In the genomic region with DNA sequence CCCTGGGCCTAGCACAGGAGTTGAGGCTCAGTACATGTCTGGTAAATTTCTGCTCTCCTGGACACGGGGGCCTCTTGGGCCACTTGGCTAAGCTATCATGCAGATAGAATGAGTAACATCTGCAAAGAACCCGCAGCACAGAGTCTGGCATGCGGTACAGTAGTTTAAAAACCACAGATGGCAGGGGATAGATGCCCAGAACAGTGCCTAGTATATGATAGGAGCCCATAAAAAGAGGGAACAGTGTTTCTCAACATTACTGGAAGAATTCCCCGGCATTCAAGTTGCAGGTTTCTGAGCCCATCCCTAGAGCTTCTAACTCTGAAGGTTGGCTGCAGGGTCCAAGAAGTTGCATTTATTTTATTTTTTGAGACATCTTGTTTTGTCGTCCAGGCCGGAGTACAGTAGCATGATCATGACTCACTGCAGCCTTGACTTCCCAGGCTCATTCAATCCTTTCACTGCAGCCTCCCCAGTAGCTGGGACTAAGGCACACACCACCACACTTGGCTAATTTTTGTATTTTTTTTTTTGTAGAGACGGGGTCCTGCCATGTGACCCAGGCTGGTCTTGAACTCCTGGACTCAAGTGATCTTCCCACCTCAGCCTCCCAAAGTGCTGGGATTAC, we compare ENCODE assay signal across 1 cellular context.
TF ChIP-seq lines count a peak whose summit lies in the region.

No MANE protein-coding gene starts in this region.

TF ChIP-seq in GM23338, 12 proteins besides CTCF, POLR2A, EP300 and RAD21:
- TF ChIP-seq, protein P1, sequence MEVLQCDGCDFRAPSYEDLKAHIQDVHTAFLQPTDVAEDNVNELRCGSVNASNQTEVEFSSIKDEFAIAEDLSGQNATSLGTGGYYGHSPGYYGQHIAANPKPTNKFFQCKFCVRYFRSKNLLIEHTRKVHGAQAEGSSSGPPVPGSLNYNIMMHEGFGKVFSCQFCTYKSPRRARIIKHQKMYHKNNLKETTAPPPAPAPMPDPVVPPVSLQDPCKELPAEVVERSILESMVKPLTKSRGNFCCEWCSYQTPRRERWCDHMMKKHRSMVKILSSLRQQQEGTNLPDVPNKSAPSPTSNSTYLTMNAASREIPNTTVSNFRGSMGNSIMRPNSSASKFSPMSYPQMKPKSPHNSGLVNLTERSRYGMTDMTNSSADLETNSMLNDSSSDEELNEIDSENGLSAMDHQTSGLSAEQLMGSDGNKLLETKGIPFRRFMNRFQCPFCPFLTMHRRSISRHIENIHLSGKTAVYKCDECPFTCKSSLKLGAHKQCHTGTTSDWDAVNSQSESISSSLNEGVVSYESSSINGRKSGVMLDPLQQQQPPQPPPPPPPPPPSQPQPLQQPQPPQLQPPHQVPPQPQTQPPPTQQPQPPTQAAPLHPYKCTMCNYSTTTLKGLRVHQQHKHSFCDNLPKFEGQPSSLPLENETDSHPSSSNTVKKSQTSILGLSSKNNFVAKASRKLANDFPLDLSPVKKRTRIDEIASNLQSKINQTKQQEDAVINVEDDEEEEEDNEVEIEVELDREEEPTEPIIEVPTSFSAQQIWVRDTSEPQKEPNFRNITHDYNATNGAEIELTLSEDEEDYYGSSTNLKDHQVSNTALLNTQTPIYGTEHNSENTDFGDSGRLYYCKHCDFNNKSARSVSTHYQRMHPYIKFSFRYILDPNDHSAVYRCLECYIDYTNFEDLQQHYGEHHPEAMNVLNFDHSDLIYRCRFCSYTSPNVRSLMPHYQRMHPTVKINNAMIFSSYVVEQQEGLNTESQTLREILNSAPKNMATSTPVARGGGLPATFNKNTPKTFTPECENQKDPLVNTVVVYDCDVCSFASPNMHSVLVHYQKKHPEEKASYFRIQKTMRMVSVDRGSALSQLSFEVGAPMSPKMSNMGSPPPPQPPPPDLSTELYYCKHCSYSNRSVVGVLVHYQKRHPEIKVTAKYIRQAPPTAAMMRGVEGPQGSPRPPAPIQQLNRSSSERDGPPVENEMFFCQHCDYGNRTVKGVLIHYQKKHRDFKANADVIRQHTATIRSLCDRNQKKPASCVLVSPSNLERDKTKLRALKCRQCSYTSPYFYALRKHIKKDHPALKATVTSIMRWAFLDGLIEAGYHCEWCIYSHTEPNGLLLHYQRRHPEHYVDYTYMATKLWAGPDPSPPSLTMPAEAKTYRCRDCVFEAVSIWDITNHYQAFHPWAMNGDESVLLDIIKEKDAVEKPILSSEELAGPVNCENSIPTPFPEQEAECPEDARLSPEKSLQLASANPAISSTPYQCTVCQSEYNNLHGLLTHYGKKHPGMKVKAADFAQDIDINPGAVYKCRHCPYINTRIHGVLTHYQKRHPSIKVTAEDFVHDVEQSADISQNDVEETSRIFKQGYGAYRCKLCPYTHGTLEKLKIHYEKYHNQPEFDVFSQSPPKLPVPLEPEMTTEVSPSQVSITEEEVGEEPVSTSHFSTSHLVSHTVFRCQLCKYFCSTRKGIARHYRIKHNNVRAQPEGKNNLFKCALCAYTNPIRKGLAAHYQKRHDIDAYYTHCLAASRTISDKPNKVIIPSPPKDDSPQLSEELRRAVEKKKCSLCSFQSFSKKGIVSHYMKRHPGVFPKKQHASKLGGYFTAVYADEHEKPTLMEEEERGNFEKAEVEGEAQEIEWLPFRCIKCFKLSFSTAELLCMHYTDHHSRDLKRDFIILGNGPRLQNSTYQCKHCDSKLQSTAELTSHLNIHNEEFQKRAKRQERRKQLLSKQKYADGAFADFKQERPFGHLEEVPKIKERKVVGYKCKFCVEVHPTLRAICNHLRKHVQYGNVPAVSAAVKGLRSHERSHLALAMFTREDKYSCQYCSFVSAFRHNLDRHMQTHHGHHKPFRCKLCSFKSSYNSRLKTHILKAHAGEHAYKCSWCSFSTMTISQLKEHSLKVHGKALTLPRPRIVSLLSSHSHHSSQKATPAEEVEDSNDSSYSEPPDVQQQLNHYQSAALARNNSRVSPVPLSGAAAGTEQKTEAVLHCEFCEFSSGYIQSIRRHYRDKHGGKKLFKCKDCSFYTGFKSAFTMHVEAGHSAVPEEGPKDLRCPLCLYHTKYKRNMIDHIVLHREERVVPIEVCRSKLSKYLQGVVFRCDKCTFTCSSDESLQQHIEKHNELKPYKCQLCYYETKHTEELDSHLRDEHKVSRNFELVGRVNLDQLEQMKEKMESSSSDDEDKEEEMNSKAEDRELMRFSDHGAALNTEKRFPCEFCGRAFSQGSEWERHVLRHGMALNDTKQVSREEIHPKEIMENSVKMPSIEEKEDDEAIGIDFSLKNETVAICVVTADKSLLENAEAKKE (CRISPR knock-in tag; IDR thresholded peaks at IDR 0.05) = no peak
- TF ChIP-seq JUNB (IDR thresholded peaks at IDR 0.05; ENCODE audit: unreplicated experiment) = no peak
- TF ChIP-seq NANOG (IDR thresholded peaks at IDR 0.05; ENCODE audit: borderline replicate concordance) = no peak
- no peak for TF ChIP-seq STAT1 (IDR thresholded peaks at IDR 0.05; ENCODE audit: unreplicated experiment)
- TF ChIP-seq EZH2phosphoT487 (IDR thresholded peaks at IDR 0.05; ENCODE audit: unreplicated experiment) = no peak
- TF ChIP-seq ZNF114 (CRISPR knock-in tag; IDR thresholded peaks at IDR 0.05) = no peak
- TF ChIP-seq, protein P2, sequence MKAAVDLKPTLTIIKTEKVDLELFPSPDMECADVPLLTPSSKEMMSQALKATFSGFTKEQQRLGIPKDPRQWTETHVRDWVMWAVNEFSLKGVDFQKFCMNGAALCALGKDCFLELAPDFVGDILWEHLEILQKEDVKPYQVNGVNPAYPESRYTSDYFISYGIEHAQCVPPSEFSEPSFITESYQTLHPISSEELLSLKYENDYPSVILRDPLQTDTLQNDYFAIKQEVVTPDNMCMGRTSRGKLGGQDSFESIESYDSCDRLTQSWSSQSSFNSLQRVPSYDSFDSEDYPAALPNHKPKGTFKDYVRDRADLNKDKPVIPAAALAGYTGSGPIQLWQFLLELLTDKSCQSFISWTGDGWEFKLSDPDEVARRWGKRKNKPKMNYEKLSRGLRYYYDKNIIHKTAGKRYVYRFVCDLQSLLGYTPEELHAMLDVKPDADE (IDR thresholded peaks at IDR 0.05) = no peak
- no peak for TF ChIP-seq CREB1 (CRISPR knock-in tag; IDR thresholded peaks at IDR 0.05; ENCODE audit: low read depth)
- TF ChIP-seq POLR2AphosphoS5 (IDR thresholded peaks at IDR 0.05; ENCODE audit: low read depth) = no peak
- TF ChIP-seq, protein P3, sequence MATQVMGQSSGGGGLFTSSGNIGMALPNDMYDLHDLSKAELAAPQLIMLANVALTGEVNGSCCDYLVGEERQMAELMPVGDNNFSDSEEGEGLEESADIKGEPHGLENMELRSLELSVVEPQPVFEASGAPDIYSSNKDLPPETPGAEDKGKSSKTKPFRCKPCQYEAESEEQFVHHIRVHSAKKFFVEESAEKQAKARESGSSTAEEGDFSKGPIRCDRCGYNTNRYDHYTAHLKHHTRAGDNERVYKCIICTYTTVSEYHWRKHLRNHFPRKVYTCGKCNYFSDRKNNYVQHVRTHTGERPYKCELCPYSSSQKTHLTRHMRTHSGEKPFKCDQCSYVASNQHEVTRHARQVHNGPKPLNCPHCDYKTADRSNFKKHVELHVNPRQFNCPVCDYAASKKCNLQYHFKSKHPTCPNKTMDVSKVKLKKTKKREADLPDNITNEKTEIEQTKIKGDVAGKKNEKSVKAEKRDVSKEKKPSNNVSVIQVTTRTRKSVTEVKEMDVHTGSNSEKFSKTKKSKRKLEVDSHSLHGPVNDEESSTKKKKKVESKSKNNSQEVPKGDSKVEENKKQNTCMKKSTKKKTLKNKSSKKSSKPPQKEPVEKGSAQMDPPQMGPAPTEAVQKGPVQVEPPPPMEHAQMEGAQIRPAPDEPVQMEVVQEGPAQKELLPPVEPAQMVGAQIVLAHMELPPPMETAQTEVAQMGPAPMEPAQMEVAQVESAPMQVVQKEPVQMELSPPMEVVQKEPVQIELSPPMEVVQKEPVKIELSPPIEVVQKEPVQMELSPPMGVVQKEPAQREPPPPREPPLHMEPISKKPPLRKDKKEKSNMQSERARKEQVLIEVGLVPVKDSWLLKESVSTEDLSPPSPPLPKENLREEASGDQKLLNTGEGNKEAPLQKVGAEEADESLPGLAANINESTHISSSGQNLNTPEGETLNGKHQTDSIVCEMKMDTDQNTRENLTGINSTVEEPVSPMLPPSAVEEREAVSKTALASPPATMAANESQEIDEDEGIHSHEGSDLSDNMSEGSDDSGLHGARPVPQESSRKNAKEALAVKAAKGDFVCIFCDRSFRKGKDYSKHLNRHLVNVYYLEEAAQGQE (IDR thresholded peaks at IDR 0.05; ENCODE audit: unreplicated experiment) = no peak
- TF ChIP-seq EZH2 (IDR thresholded peaks at IDR 0.05; ENCODE audit: low read depth, unreplicated experiment) = no peak
- no peak for TF ChIP-seq ZNF331 (CRISPR knock-in tag; IDR thresholded peaks at IDR 0.05; ENCODE audit: low read depth)
